In genomic region chr10:103799341-103799740, GRCh38 we compare ENCODE assay signal across 6 cellular contexts.
"Had no signal": no experiment of that assay in that cellular context is flagged by ENCODE, and none has a peak within 500 bp of the region (broad histone marks: within the 10 kb centered on the region; RNA-seq: fewer than 3 reads in every experiment).

No MANE protein-coding gene starts in this region.

- H3K9me3 Mint-ChIP-seq: stimulated activated naive CD8-positive, alpha-beta T cell treated with anti-CD3 and anti-CD28 coated beads, Interleukin-15, amount 100 ng/mL, for 72 hours had no signal

- H3K27ac Mint-ChIP-seq: stimulated activated naive CD8-positive, alpha-beta T cell treated with anti-CD3 and anti-CD28 coated beads, Interleukin-15, amount 100 ng/mL, for 72 hours had no signal

- DNase-seq: activated CD4-positive, CD25-positive, alpha-beta regulatory T cell treated with anti-CD3 and anti-CD28 coated beads, Interleukin-2, amount 50 U/mL, for 72 hours; activated effector memory CD4-positive, alpha-beta T cell treated with anti-CD3 and anti-CD28 coated beads, Interleukin-2, amount 50 U/mL, for 16 hours; activated T-cell treated with anti-CD3 and anti-CD28 coated beads, Interleukin-2, amount 50 U/mL, for 1 hour; dorsolateral prefrontal cortex; stimulated activated CD4-positive, alpha-beta T cell treated with anti-CD3 and anti-CD28 coated beads, Interleukin-4, amount 100 ng/mL, for 24 hours; stimulated activated naive CD8-positive, alpha-beta T cell treated with anti-CD3 and anti-CD28 coated beads, Interleukin-15, amount 100 ng/mL, for 72 hours had no signal

- ATAC-seq: stimulated activated naive CD8-positive, alpha-beta T cell treated with anti-CD3 and anti-CD28 coated beads, Interleukin-15, amount 100 ng/mL, for 72 hours had no signal

- H3K4me3 Mint-ChIP-seq: stimulated activated naive CD8-positive, alpha-beta T cell treated with anti-CD3 and anti-CD28 coated beads, Interleukin-15, amount 100 ng/mL, for 72 hours had no signal

- H3K27me3 Mint-ChIP-seq: stimulated activated naive CD8-positive, alpha-beta T cell treated with anti-CD3 and anti-CD28 coated beads, Interleukin-15, amount 100 ng/mL, for 72 hours had no signal
